Comparison of ENCODE assay signal across 22 cellular contexts in genomic region chr1:86104606-86105532, GRCh38. TPM values are rescaled to one million over a fixed set of nuclear protein-coding genes. Genes with fewer than 3 reads are reported as not detected.
A peak's percentile ranks its signal among the peaks of the same experiment; 100 is the strongest.
DNase-seq lines count a peak whose midpoint lies in the region; ATAC-seq and TF ChIP-seq lines count a peak whose summit lies in the region.
"Had no signal": no experiment of that assay in that cellular context is flagged by ENCODE, and none has a peak within 500 bp of the region (broad histone marks: within the 10 kb centered on the region; RNA-seq: fewer than 3 reads in every experiment).

No MANE protein-coding gene starts in this region.

- no peaks in the 10 kb centered on the region for H3K9me2 ChIP-seq in hepatocyte (replicated peaks; ENCODE audit: insufficient read depth)

- H3K79me2 ChIP-seq in hepatocyte = no peaks in the 10 kb centered on the region
- H3K79me2 ChIP-seq: parathyroid adenoma had no signal

- TF ChIP-seq CTCF in hepatocyte (IDR thresholded peaks at IDR 0.05; ENCODE audit: poor library complexity) = no peak

- no peaks in the 10 kb centered on the region for H3K36me3 Mint-ChIP-seq in stimulated activated memory B cell treated with anti-CD40 and anti-IgM and Interleukin-4, amounts not matched to agents 10 μg/mL and 1 μg/mL and 100 μg/mL, for 72 hours
- no peaks in the 10 kb centered on the region for H3K36me3 Mint-ChIP-seq in activated T-helper 1 cell treated with anti-CD3 and anti-CD28 coated beads, Interleukin-12 subunit alpha, Interleukin-12 subunit beta, Interleukin-2, Interleukin-4 antibody, amounts not matched to agents 30 ng/mL and 10 ng/mL and 1 ng/mL, durations not matched to agents 14 hours and 24 hours and 36 hours (ENCODE audit: low read depth)
- H3K36me3 Mint-ChIP-seq: activated CD8-positive, alpha-beta memory T cell treated with anti-CD3 and anti-CD28 coated beads, Interleukin-2, amount 10 ng/mL, durations not matched to agents 7 days and 5 days had no signal

- H3K27ac Mint-ChIP-seq in stimulated activated memory B cell treated with anti-CD40 and anti-IgM and Interleukin-4, amounts not matched to agents 10 μg/mL and 1 μg/mL and 100 μg/mL, for 72 hours = no peak overlapping the region
- no peak overlapping the region for H3K27ac Mint-ChIP-seq in activated T-helper 1 cell treated with anti-CD3 and anti-CD28 coated beads, Interleukin-12 subunit alpha, Interleukin-12 subunit beta, Interleukin-2, Interleukin-4 antibody, amounts not matched to agents 30 ng/mL and 10 ng/mL and 1 ng/mL, durations not matched to agents 14 hours and 24 hours and 36 hours
- H3K27ac Mint-ChIP-seq: activated CD8-positive, alpha-beta memory T cell treated with anti-CD3 and anti-CD28 coated beads, Interleukin-2, amount 10 ng/mL, durations not matched to agents 7 days and 5 days; effector memory CD8-positive, alpha-beta T cell had no signal

- no peaks in the 10 kb centered on the region for H3K9me3 ChIP-seq in hepatocyte (ENCODE audit: low read depth)
- H3K9me3 ChIP-seq: BE2C, SJCRH30, tibial nerve had no signal

- H3K9me3 Mint-ChIP-seq in stimulated activated memory B cell treated with anti-CD40 and anti-IgM and Interleukin-4, amounts not matched to agents 10 μg/mL and 1 μg/mL and 100 μg/mL, for 72 hours = no peaks in the 10 kb centered on the region
- no peaks in the 10 kb centered on the region for H3K9me3 Mint-ChIP-seq in activated T-helper 1 cell treated with anti-CD3 and anti-CD28 coated beads, Interleukin-12 subunit alpha, Interleukin-12 subunit beta, Interleukin-2, Interleukin-4 antibody, amounts not matched to agents 30 ng/mL and 10 ng/mL and 1 ng/mL, durations not matched to agents 14 hours and 24 hours and 36 hours

- no peak overlapping the region for H3K27ac ChIP-seq in hepatocyte
- H3K27ac ChIP-seq: parathyroid adenoma, SJCRH30, tibial nerve had no signal

- H3K27me3 Mint-ChIP-seq in stimulated activated memory B cell treated with anti-CD40 and anti-IgM and Interleukin-4, amounts not matched to agents 10 μg/mL and 1 μg/mL and 100 μg/mL, for 72 hours = no peaks in the 10 kb centered on the region
- H3K27me3 Mint-ChIP-seq in activated T-helper 1 cell treated with anti-CD3 and anti-CD28 coated beads, Interleukin-12 subunit alpha, Interleukin-12 subunit beta, Interleukin-2, Interleukin-4 antibody, amounts not matched to agents 30 ng/mL and 10 ng/mL and 1 ng/mL, durations not matched to agents 14 hours and 24 hours and 36 hours (ENCODE audit: insufficient read depth) = no peaks in the 10 kb centered on the region
- H3K27me3 Mint-ChIP-seq: activated CD8-positive, alpha-beta memory T cell treated with anti-CD3 and anti-CD28 coated beads, Interleukin-2, amount 10 ng/mL, durations not matched to agents 7 days and 5 days; effector memory CD8-positive, alpha-beta T cell had no signal

- ATAC-seq in stimulated activated memory B cell treated with anti-CD40 and anti-IgM and Interleukin-4, amounts not matched to agents 10 μg/mL and 1 μg/mL and 100 μg/mL, for 72 hours = peak; percentile 27
- no peak for ATAC-seq in GM21825 (IDR thresholded peaks at IDR 0.05; ENCODE audit: unreplicated experiment)
- ATAC-seq: activated CD8-positive, alpha-beta memory T cell treated with anti-CD3 and anti-CD28 coated beads, Interleukin-2, amount 10 ng/mL, durations not matched to agents 7 days and 5 days; effector memory CD8-positive, alpha-beta T cell; left ventricle myocardium superior had no signal

- H3K36me3 ChIP-seq in hepatocyte (replicated peaks; ENCODE audit: insufficient read depth, low read depth) = no peaks in the 10 kb centered on the region
- H3K36me3 ChIP-seq: BE2C, SJCRH30, tibial nerve had no signal

- no peaks in the 10 kb centered on the region for H4K20me1 ChIP-seq in hepatocyte (ENCODE audit: insufficient read depth, poor library complexity, severe bottlenecking)

- H3K4me1 Mint-ChIP-seq in stimulated activated memory B cell treated with anti-CD40 and anti-IgM and Interleukin-4, amounts not matched to agents 10 μg/mL and 1 μg/mL and 100 μg/mL, for 72 hours = no peaks in the 10 kb centered on the region
- no peaks in the 10 kb centered on the region for H3K4me1 Mint-ChIP-seq in activated T-helper 1 cell treated with anti-CD3 and anti-CD28 coated beads, Interleukin-12 subunit alpha, Interleukin-12 subunit beta, Interleukin-2, Interleukin-4 antibody, amounts not matched to agents 30 ng/mL and 10 ng/mL and 1 ng/mL, durations not matched to agents 14 hours and 24 hours and 36 hours (ENCODE audit: low read depth)
- H3K4me1 Mint-ChIP-seq: activated CD8-positive, alpha-beta memory T cell treated with anti-CD3 and anti-CD28 coated beads, Interleukin-2, amount 10 ng/mL, durations not matched to agents 7 days and 5 days had no signal

- DNase-seq in HPDE6-E6E7 (ENCODE audit: extremely low spot score) (peak; percentile 46), NCI-H748 (lab: John Stamatoyannopoulos, UW; ENCODE audit: unreplicated experiment) (peak; percentile 76), hepatocyte (ENCODE audit: low spot score) (peak; percentile 37), GM19240 (ENCODE audit: insufficient read length, low spot score) (no peak), SK-N-DZ (ENCODE audit: low spot score) (no peak)
- no peak for DNase-seq in activated T-helper 1 cell treated with anti-CD3 and anti-CD28 coated beads, Interleukin-12 subunit alpha, Interleukin-12 subunit beta, Interleukin-2, Interleukin-4 antibody, amounts not matched to agents 30 ng/mL and 10 ng/mL and 1 ng/mL, durations not matched to agents 14 hours and 24 hours and 36 hours (ENCODE audit: low spot score)
- DNase-seq: activated CD4-positive, alpha-beta T cell treated with anti-CD3 and anti-CD28 coated beads for 1 hour; activated CD8-positive, alpha-beta memory T cell treated with anti-CD3 and anti-CD28 coated beads, Interleukin-2, amount 10 ng/mL, durations not matched to agents 7 days and 5 days; activated effector memory CD4-positive, alpha-beta T cell treated with Interleukin-2 at 50 U/mL for 16 hours; amygdala; BE2C; DMS79; effector memory CD8-positive, alpha-beta T cell; KG1; left ventricle myocardium superior; NCI-H1105 treated with DMSO at 0.1 percent for 48 hours; NCI-H2171 treated with DMSO at 0.1 percent for 48 hours; SJCRH30 had no signal

- WGBS in hepatocyte (ENCODE audit: low lambda C conversion rate, missing lambda C conversion rate) = 86% methylated on average over 12 of the region's 12 CpGs

- H2AFZ ChIP-seq in hepatocyte = no peak overlapping the region
- H2AFZ ChIP-seq: parathyroid adenoma had no signal

- intact Hi-C loops in activated T-helper 1 cell treated with anti-CD3 and anti-CD28 coated beads, Interleukin-12 subunit alpha, Interleukin-12 subunit beta, Interleukin-2, Interleukin-4 antibody, amounts not matched to agents 30 ng/mL and 10 ng/mL and 1 ng/mL, durations not matched to agents 14 hours and 24 hours and 36 hours (cut with micrococcal nuclease) = no loop called here

- H3K4me3 Mint-ChIP-seq in stimulated activated memory B cell treated with anti-CD40 and anti-IgM and Interleukin-4, amounts not matched to agents 10 μg/mL and 1 μg/mL and 100 μg/mL, for 72 hours = no peak overlapping the region
- no peak overlapping the region for H3K4me3 Mint-ChIP-seq in activated T-helper 1 cell treated with anti-CD3 and anti-CD28 coated beads, Interleukin-12 subunit alpha, Interleukin-12 subunit beta, Interleukin-2, Interleukin-4 antibody, amounts not matched to agents 30 ng/mL and 10 ng/mL and 1 ng/mL, durations not matched to agents 14 hours and 24 hours and 36 hours
- H3K4me3 Mint-ChIP-seq: activated CD8-positive, alpha-beta memory T cell treated with anti-CD3 and anti-CD28 coated beads, Interleukin-2, amount 10 ng/mL, durations not matched to agents 7 days and 5 days; effector memory CD8-positive, alpha-beta T cell had no signal

- H3K4me2 ChIP-seq in hepatocyte = no peak overlapping the region

- H3K4me3 ChIP-seq in hepatocyte = no peak overlapping the region
- H3K4me3 ChIP-seq: SJCRH30, tibial nerve had no signal

- H3K27me3 ChIP-seq in hepatocyte = no peaks in the 10 kb centered on the region
- H3K27me3 ChIP-seq: BE2C, SJCRH30, tibial nerve had no signal

- no peaks in the 10 kb centered on the region for H3K4me1 ChIP-seq in hepatocyte (ENCODE audit: insufficient read depth)
- H3K4me1 ChIP-seq: BE2C, parathyroid adenoma, SJCRH30, tibial nerve had no signal

RNA-seq across cellular contexts. Expression of gene COL24A1, which starts 51.7 kb away (rescaled TPM):
- total RNA-seq in hepatocyte = 2.7 and 3.3 TPM in 2 replicates
- polyA plus RNA-seq in hepatocyte = 2.4 and 3.2 TPM in 2 replicates
- 0.14 TPM in 1 of 2 replicates, not detected in the other for polyA plus RNA-seq in SK-N-DZ (2014; cell fraction: cytosol; rRNA removed)
- 0.18 and 0.51 TPM in 2 replicates for polyA plus RNA-seq in SK-N-DZ (2014; cell fraction: nucleus; rRNA removed)
- total RNA-seq in activated T-helper 1 cell treated with anti-CD3 and anti-CD28 coated beads, Interleukin-12 subunit alpha, Interleukin-12 subunit beta, Interleukin-2, Interleukin-4 antibody, amounts not matched to agents 30 ng/mL and 10 ng/mL and 1 ng/mL, durations not matched to agents 14 hours and 24 hours and 36 hours = 0.05 TPM in 1 of 2 replicates, not detected in the other
- total RNA-seq: activated CD8-positive, alpha-beta memory T cell treated with anti-CD3 and anti-CD28 coated beads, Interleukin-2, amount 10 ng/mL, durations not matched to agents 7 days and 5 days had no signal

Comparison
In these comparisons a context has a peak if more than half of its experiments do, and no peak if none do; other contexts are left out.
1. DNase-seq: peak in HPDE6-E6E7 (single experiment), NCI-H748 (single experiment) and hepatocyte (single experiment); none in GM19240 (single experiment), SK-N-DZ (single experiment) and activated T-helper 1 cell treated with anti-CD3 and anti-CD28 coated beads, Interleukin-12 subunit alpha, Interleukin-12 subunit beta, Interleukin-2, Interleukin-4 antibody, amounts not matched to agents 30 ng/mL and 10 ng/mL and 1 ng/mL, durations not matched to agents 14 hours and 24 hours and 36 hours (single experiment).